In the genomic region with DNA sequence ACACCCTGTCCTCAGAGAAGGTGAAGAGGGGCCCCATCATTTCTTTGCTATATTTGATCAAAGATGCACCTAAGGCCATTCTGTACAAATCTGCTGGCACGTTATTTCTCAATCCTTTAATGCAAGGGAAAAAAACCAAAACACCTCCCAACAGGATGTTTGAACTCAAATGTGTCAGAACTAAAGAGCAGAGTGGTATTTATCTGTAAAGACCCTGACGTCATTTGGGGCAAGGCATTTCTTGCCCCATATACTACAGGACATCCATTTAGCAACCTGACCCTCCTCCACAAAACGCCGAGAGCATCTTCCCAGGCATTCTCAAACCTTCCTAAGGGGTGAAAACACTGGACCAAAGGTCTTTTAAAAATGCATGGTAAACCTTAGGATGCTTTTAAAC, we compare ENCODE assay signal across 2 cellular contexts.
TF ChIP-seq lines count a peak whose summit lies in the region.

No MANE protein-coding gene starts in this region.

TF ChIP-seq in WTC11, 78 proteins besides CTCF, POLR2A, EP300 and RAD21:
- TF ChIP-seq NFE2L1 (CRISPR knock-in tag; IDR thresholded peaks at IDR 0.05): no peak
- TF ChIP-seq, protein P1, sequence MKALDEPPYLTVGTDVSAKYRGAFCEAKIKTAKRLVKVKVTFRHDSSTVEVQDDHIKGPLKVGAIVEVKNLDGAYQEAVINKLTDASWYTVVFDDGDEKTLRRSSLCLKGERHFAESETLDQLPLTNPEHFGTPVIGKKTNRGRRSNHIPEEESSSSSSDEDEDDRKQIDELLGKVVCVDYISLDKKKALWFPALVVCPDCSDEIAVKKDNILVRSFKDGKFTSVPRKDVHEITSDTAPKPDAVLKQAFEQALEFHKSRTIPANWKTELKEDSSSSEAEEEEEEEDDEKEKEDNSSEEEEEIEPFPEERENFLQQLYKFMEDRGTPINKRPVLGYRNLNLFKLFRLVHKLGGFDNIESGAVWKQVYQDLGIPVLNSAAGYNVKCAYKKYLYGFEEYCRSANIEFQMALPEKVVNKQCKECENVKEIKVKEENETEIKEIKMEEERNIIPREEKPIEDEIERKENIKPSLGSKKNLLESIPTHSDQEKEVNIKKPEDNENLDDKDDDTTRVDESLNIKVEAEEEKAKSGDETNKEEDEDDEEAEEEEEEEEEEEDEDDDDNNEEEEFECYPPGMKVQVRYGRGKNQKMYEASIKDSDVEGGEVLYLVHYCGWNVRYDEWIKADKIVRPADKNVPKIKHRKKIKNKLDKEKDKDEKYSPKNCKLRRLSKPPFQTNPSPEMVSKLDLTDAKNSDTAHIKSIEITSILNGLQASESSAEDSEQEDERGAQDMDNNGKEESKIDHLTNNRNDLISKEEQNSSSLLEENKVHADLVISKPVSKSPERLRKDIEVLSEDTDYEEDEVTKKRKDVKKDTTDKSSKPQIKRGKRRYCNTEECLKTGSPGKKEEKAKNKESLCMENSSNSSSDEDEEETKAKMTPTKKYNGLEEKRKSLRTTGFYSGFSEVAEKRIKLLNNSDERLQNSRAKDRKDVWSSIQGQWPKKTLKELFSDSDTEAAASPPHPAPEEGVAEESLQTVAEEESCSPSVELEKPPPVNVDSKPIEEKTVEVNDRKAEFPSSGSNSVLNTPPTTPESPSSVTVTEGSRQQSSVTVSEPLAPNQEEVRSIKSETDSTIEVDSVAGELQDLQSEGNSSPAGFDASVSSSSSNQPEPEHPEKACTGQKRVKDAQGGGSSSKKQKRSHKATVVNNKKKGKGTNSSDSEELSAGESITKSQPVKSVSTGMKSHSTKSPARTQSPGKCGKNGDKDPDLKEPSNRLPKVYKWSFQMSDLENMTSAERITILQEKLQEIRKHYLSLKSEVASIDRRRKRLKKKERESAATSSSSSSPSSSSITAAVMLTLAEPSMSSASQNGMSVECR (CRISPR knock-in tag; IDR thresholded peaks at IDR 0.05; ENCODE audit: borderline replicate concordance): no peak
- no peak for TF ChIP-seq JUN (CRISPR knock-in tag; IDR thresholded peaks at IDR 0.05)
- TF ChIP-seq, protein P2, sequence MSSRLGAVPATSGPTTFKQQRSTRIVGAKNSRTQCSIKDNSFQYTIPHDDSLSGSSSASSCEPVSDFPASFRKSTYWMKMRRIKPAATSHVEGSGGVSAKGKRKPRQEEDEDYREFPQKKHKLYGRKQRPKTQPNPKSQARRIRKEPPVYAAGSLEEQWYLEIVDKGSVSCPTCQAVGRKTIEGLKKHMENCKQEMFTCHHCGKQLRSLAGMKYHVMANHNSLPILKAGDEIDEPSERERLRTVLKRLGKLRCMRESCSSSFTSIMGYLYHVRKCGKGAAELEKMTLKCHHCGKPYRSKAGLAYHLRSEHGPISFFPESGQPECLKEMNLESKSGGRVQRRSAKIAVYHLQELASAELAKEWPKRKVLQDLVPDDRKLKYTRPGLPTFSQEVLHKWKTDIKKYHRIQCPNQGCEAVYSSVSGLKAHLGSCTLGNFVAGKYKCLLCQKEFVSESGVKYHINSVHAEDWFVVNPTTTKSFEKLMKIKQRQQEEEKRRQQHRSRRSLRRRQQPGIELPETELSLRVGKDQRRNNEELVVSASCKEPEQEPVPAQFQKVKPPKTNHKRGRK (CRISPR knock-in tag; IDR thresholded peaks at IDR 0.05; ENCODE audit: borderline replicate concordance): no peak
- no peak for TF ChIP-seq CREB1 (CRISPR knock-in tag; IDR thresholded peaks at IDR 0.05)
- TF ChIP-seq, protein P3, sequence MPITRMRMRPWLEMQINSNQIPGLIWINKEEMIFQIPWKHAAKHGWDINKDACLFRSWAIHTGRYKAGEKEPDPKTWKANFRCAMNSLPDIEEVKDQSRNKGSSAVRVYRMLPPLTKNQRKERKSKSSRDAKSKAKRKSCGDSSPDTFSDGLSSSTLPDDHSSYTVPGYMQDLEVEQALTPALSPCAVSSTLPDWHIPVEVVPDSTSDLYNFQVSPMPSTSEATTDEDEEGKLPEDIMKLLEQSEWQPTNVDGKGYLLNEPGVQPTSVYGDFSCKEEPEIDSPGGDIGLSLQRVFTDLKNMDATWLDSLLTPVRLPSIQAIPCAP (CRISPR knock-in tag; IDR thresholded peaks at IDR 0.05): no peak
- TF ChIP-seq TCF7 (CRISPR knock-in tag; IDR thresholded peaks at IDR 0.05; ENCODE audit: low read depth): no peak

TF ChIP-seq in endothelial cell of umbilical vein, 7 proteins besides CTCF, POLR2A, EP300 and RAD21:
- TF ChIP-seq GATA2 (IDR thresholded peaks at IDR 0.05; ENCODE audit: insufficient read depth, insufficient read length, low read depth, low read length) (no peak), POLR2AphosphoS5 (IDR thresholded peaks at IDR 0.05; ENCODE audit: insufficient read depth, low read depth, low read length) (no peak), EZH2 (IDR thresholded peaks at IDR 0.05; ENCODE audit: borderline replicate concordance, low read depth, low read length, severe bottlenecking) (no peak), JUN (IDR thresholded peaks at IDR 0.05; ENCODE audit: borderline replicate concordance, insufficient read depth, insufficient read length, low read depth) (no peak), MYC (IDR thresholded peaks at IDR 0.05; ENCODE audit: low read depth, low read length) (no peak), FOS (IDR thresholded peaks at IDR 0.05; ENCODE audit: borderline replicate concordance, insufficient read depth, low read length) (no peak)
- TF ChIP-seq, protein P4, sequence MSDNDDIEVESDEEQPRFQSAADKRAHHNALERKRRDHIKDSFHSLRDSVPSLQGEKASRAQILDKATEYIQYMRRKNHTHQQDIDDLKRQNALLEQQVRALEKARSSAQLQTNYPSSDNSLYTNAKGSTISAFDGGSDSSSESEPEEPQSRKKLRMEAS (IDR thresholded peaks at IDR 0.05; ENCODE audit: insufficient read depth, insufficient read length): no peak
